In genomic region chr1:116511459-116512019, GRCh38 we compare ENCODE assay signal across 27 cellular contexts. TPM values are rescaled to one million over a fixed set of nuclear protein-coding genes. Genes with fewer than 3 reads are reported as not detected.
DNase-seq lines count a peak whose midpoint lies in the region; ATAC-seq and TF ChIP-seq lines count a peak whose summit lies in the region.
"Had no signal": no experiment of that assay in that cellular context is flagged by ENCODE, and none has a peak within 500 bp of the region (broad histone marks: within the 10 kb centered on the region; RNA-seq: fewer than 3 reads in every experiment).

No MANE protein-coding gene starts in this region.

- no peaks in the 10 kb centered on the region for H3K27me3 Mint-ChIP-seq in activated naive CD4-positive, alpha-beta T cell treated with anti-CD3 and anti-CD28 coated beads, Interleukin-2, amount 50 U/mL, for 24 hours
- H3K27me3 Mint-ChIP-seq in activated naive CD8-positive, alpha-beta T cell treated with anti-CD3 and anti-CD28 coated beads, Interleukin-2, amount 10 ng/mL, durations not matched to agents 7 days and 5 days: no peaks in the 10 kb centered on the region

- TF ChIP-seq CTCF in GM12865 (IDR thresholded peaks at IDR 0.05; ENCODE audit: insufficient read depth, low read depth, low read length, missing control alignments): no peak
- no peak for TF ChIP-seq CTCF in neutrophil (IDR thresholded peaks at IDR 0.05)

- H3K4me3 ChIP-seq in GM12865 (ENCODE audit: low read depth, low read length) (no peak overlapping the region), neutrophil (ENCODE audit: low read depth in 1 of 2, low read length in 1 of 2) (peak overlapping the region in 1 of 2 experiments; percentile 39)
- H3K4me3 ChIP-seq: body of pancreas, HAP-1, heart right ventricle, smooth muscle cell, thyroid gland had no signal

- peak overlapping the region; percentile 42 for H3K27ac Mint-ChIP-seq in activated naive CD4-positive, alpha-beta T cell treated with anti-CD3 and anti-CD28 coated beads, Interleukin-2, amount 50 U/mL, for 24 hours
- H3K27ac Mint-ChIP-seq in activated naive CD4-positive, alpha-beta T cell treated with anti-CD3 and anti-CD28 coated beads, Interleukin-2, amount 50 U/mL, for 72 hours: peak overlapping the region in 1 of 2 donors; percentile 39
- peak overlapping the region; percentile 27 for H3K27ac Mint-ChIP-seq in activated naive CD8-positive, alpha-beta T cell treated with anti-CD3 and anti-CD28 coated beads, Interleukin-2, amount 10 ng/mL, durations not matched to agents 7 days and 5 days

- no peaks in the 10 kb centered on the region for H3K36me3 Mint-ChIP-seq in activated naive CD4-positive, alpha-beta T cell treated with anti-CD3 and anti-CD28 coated beads, Interleukin-2, amount 50 U/mL, for 24 hours
- peaks cover 0 to 20% of the 10 kb centered on the region in 2 donors for H3K36me3 Mint-ChIP-seq in activated naive CD4-positive, alpha-beta T cell treated with anti-CD3 and anti-CD28 coated beads, Interleukin-2, amount 50 U/mL, for 72 hours
- H3K36me3 Mint-ChIP-seq in activated naive CD8-positive, alpha-beta T cell treated with anti-CD3 and anti-CD28 coated beads, Interleukin-2, amount 10 ng/mL, durations not matched to agents 7 days and 5 days: peaks cover 26% of the 10 kb centered on the region

- H3K9me3 ChIP-seq in neutrophil: no peaks in the 10 kb centered on the region
- H3K9me3 ChIP-seq: BE2C, body of pancreas, heart right ventricle, SK-N-SH, thyroid gland had no signal

- H3K4me1 ChIP-seq in neutrophil (ENCODE audit: control insufficient read depth in 1 of 2, insufficient read depth in 1 of 2, low read depth in 1 of 2, low read length in 1 of 2): peaks cover 100% of the 10 kb centered on the region in 2 experiments
- H3K4me1 ChIP-seq: body of pancreas, thyroid gland had no signal

- H3K4me1 Mint-ChIP-seq in activated naive CD4-positive, alpha-beta T cell treated with anti-CD3 and anti-CD28 coated beads, Interleukin-2, amount 50 U/mL, for 24 hours: peaks cover 66% of the 10 kb centered on the region
- H3K4me1 Mint-ChIP-seq in activated naive CD8-positive, alpha-beta T cell treated with anti-CD3 and anti-CD28 coated beads, Interleukin-2, amount 10 ng/mL, durations not matched to agents 7 days and 5 days: peaks cover 64% of the 10 kb centered on the region

- POLR2A ChIA-PET in activated naive CD8-positive, alpha-beta T cell treated with anti-CD3 and anti-CD28 coated beads, Interleukin-2, amount 10 ng/mL, durations not matched to agents 7 days and 5 days (lab: Charles Lee): no interaction called here

- H3K36me3 ChIP-seq in neutrophil: no peaks in the 10 kb centered on the region
- H3K36me3 ChIP-seq: BE2C, HAP-1, heart right ventricle, thyroid gland had no signal

- H3K4me3 Mint-ChIP-seq in activated naive CD4-positive, alpha-beta T cell treated with anti-CD3 and anti-CD28 coated beads, Interleukin-2, amount 50 U/mL, for 24 hours: no peak overlapping the region
- H3K4me3 Mint-ChIP-seq in activated naive CD8-positive, alpha-beta T cell treated with anti-CD3 and anti-CD28 coated beads, Interleukin-2, amount 10 ng/mL, durations not matched to agents 7 days and 5 days: no peak overlapping the region

- no peaks in the 10 kb centered on the region for H3K9me3 Mint-ChIP-seq in activated naive CD4-positive, alpha-beta T cell treated with anti-CD3 and anti-CD28 coated beads, Interleukin-2, amount 50 U/mL, for 24 hours
- peaks cover 0 to 16% of the 10 kb centered on the region in 2 donors for H3K9me3 Mint-ChIP-seq in activated naive CD4-positive, alpha-beta T cell treated with anti-CD3 and anti-CD28 coated beads, Interleukin-2, amount 50 U/mL, for 72 hours
- H3K9me3 Mint-ChIP-seq in activated naive CD8-positive, alpha-beta T cell treated with anti-CD3 and anti-CD28 coated beads, Interleukin-2, amount 10 ng/mL, durations not matched to agents 7 days and 5 days: peaks cover 5% of the 10 kb centered on the region

- DNase-seq in activated naive CD4-positive, alpha-beta T cell treated with anti-CD3 and anti-CD28 coated beads, Interleukin-2, amount 50 U/mL, for 72 hours (ENCODE audit: low spot score in 2 of 2): no peak
- DNase-seq in GM12865 (ENCODE audit: low read depth) (peak; percentile 27), NCI-H524 (lab: John Stamatoyannopoulos, UW) (no peak)
- DNase-seq in activated naive CD8-positive, alpha-beta T cell treated with anti-CD3 and anti-CD28 coated beads, Interleukin-2, amount 10 ng/mL, durations not matched to agents 7 days and 5 days: no peak
- DNase-seq in stimulated activated CD8-positive, alpha-beta memory T cell treated with anti-CD3 and anti-CD28 coated beads, Interleukin-4, amount 100 ng/mL, for 48 hours: no peak
- DNase-seq: BE2C; body of pancreas; effector CD4-positive, alpha-beta T cell; erythroblast; heart right ventricle; left cardiac atrium; mammary epithelial cell; NCI-H1105; NCI-H2029 treated with DMSO at 0.1 percent for 48 hours; NCI-H345; NCI-H774; retina; SK-N-SH; stimulated activated CD4-positive, alpha-beta T cell treated with anti-CD3 and anti-CD28 coated beads, Interleukin-2, amount 100 ng/mL, for 48 hours; stimulated activated naive CD4-positive, alpha-beta T cell treated with Interleukin-2 at 50 U/mL for 16 hours; thyroid gland had no signal

- ATAC-seq in activated naive CD4-positive, alpha-beta T cell treated with anti-CD3 and anti-CD28 coated beads, Interleukin-2, amount 50 U/mL, for 72 hours: no peak
- no peak for ATAC-seq in activated naive CD8-positive, alpha-beta T cell treated with anti-CD3 and anti-CD28 coated beads, Interleukin-2, amount 10 ng/mL, durations not matched to agents 7 days and 5 days (ENCODE audit: low read depth)
- no peak for ATAC-seq in GM18873 (IDR thresholded peaks at IDR 0.05; ENCODE audit: low FRiP score, unreplicated experiment)
- ATAC-seq: activated CD4-positive, CD25-positive, alpha-beta regulatory T cell treated with anti-CD3 and anti-CD28 coated beads, Interleukin-2, amount 50 U/mL, for 24 hours; body of pancreas; heart right ventricle; left cardiac atrium had no signal

- H3K27me3 ChIP-seq in neutrophil: no peaks in the 10 kb centered on the region
- H3K27me3 ChIP-seq: BE2C, body of pancreas, heart right ventricle, thyroid gland had no signal

- peak overlapping the region; percentile 98 for H3K27ac ChIP-seq in neutrophil
- H3K27ac ChIP-seq: body of pancreas, thyroid gland had no signal

RNA-seq across cellular contexts. Expression of gene CD58, which starts 59.3 kb away (rescaled TPM):
- total RNA-seq in activated naive CD4-positive, alpha-beta T cell treated with anti-CD3 and anti-CD28 coated beads, Interleukin-2, amount 50 U/mL, for 72 hours: 10 to 100 TPM in 1 of 2 donors, 1 to 10 TPM in 1; 8.3 to 12.7 TPM
- 10 to 100 TPM; 23.6 to 25.1 TPM for total RNA-seq in activated naive CD8-positive, alpha-beta T cell treated with anti-CD3 and anti-CD28 coated beads, Interleukin-2, amount 10 ng/mL, durations not matched to agents 7 days and 5 days
